ENCODE assay signal across 9 cellular contexts in genomic region chr11:587978-588380, GRCh38. TPM values are rescaled to one million over a fixed set of nuclear protein-coding genes. Genes with fewer than 3 reads are reported as not detected.
DNase-seq lines count a peak whose midpoint lies in the region; FAIRE-seq and TF ChIP-seq lines count a peak whose summit lies in the region.
"Had no signal": no experiment of that assay in that cellular context is flagged by ENCODE, and none has a peak within 500 bp of the region (broad histone marks: within the 10 kb centered on the region; RNA-seq: fewer than 3 reads in every experiment).

No MANE protein-coding gene starts in this region.

- DNase-seq in KBM-7 (peak; percentile 29), fibroblast of the aortic adventitia (ENCODE audit: low read depth) (peak; percentile 14), GM13976 (ENCODE audit: low spot score) (no peak), NCI-H345 treated with DMSO at 0.1 percent for 48 hours (lab: John Stamatoyannopoulos, UW; ENCODE audit: unreplicated experiment) (no peak), NCI-H1436 (lab: John Stamatoyannopoulos, UW) (no peak), urothelium cell line (ENCODE audit: low spot score) (no peak)
- peak; percentile 50 to 52 for DNase-seq in activated CD8-positive, alpha-beta memory T cell treated with anti-CD3 and anti-CD28 coated beads for 4 hours (ENCODE audit: low read depth in 2 of 2)
- DNase-seq in stimulated activated CD4-positive, alpha-beta T cell treated with anti-CD3 and anti-CD28 coated beads, Interleukin-4, amount 100 ng/mL, for 4 hours: peak; percentile 44 to 78
- DNase-seq: gastrocnemius medialis had no signal

- no peak overlapping the region for H3K4me3 ChIP-seq in fibroblast of the aortic adventitia (ENCODE audit: low read depth, low read length)
- H3K4me3 ChIP-seq: gastrocnemius medialis had no signal

- in situ Hi-C loops in KBM-7 (cut with MboI; ENCODE audit: low pct_unique_long_range_greater_than_20kb, low sequenced_read_pairs): no loop called here
- in situ Hi-C loops in GM13976 (cut with MboI; ENCODE audit: low sequenced_read_pairs, unreplicated experiment): no loop called here

- TF ChIP-seq CTCF in fibroblast of the aortic adventitia (IDR thresholded peaks at IDR 0.05; ENCODE audit: insufficient read depth, low read length) (no peak), GM13976 (IDR thresholded peaks at IDR 0.05; ENCODE audit: borderline replicate concordance, control extremely low read depth, extremely low read depth, insufficient read depth, missing control alignments) (no peak)

- no peak for FAIRE-seq in urothelium cell line (lab: Jason Lieb, UNC)

RNA-seq across cellular contexts. Expression of gene PHRF1, which starts 11.7 kb away (rescaled TPM):
- 27.6 and 37.5 TPM in 2 replicates for total RNA-seq in fibroblast of the aortic adventitia (ENCODE audit: low replicate concordance)

RNA-seq across cellular contexts. Expression of gene RASSF7, which starts 27.2 kb away (rescaled TPM):
- total RNA-seq in fibroblast of the aortic adventitia (ENCODE audit: low replicate concordance): 1.6 and 2.5 TPM in 2 replicates

RNA-seq across cellular contexts. Expression of gene LMNTD2, which starts 27.4 kb away (rescaled TPM):
- total RNA-seq in fibroblast of the aortic adventitia (ENCODE audit: low replicate concordance): 0.36 TPM in 1 of 2 replicates, not detected in the other

RNA-seq across cellular contexts. Expression of gene IRF7, which starts 27.8 kb away (rescaled TPM):
- 6.5 and 6.8 TPM in 2 replicates for total RNA-seq in fibroblast of the aortic adventitia (ENCODE audit: low replicate concordance)

RNA-seq across cellular contexts. Expression of gene CDHR5, which starts 36.8 kb away (rescaled TPM):
- not detected in 2 replicates for total RNA-seq in fibroblast of the aortic adventitia (ENCODE audit: low replicate concordance)

Comparison
In these comparisons a context has a peak if more than half of its experiments do, and no peak if none do; other contexts are left out.
1. DNase-seq: peak in KBM-7 (single experiment), activated CD8-positive, alpha-beta memory T cell treated with anti-CD3 and anti-CD28 coated beads for 4 hours (2 of 2), fibroblast of the aortic adventitia (single experiment) and stimulated activated CD4-positive, alpha-beta T cell treated with anti-CD3 and anti-CD28 coated beads, Interleukin-4, amount 100 ng/mL, for 4 hours (2 of 2); none in GM13976 (single experiment), NCI-H345 treated with DMSO at 0.1 percent for 48 hours (single experiment), NCI-H1436 (single experiment) and urothelium cell line (single experiment).